Comparison of ENCODE assay signal across 21 cellular contexts in the genomic region with DNA sequence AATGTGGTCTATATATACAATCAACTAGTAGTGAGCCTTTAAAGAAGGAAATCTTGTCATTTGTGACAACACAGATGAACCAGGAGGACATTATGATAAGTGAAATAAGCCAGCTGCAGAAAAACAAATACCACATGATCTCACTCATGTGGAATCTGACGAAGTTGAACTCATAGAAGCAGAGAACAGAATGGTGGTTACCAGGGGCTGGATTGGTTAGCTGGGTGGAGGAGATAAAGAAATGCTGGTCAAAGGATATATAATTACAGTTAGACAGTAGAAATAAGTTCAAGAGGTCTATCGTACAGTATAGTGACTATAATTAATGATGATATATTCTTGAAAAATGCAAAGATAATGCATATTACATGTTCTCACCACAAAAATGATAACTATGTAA.
A peak's percentile ranks its signal among the peaks of the same experiment; 100 is the strongest.
DNase-seq lines count a peak whose midpoint lies in the region; ATAC-seq and TF ChIP-seq lines count a peak whose summit lies in the region.
"Had no signal": no experiment of that assay in that cellular context is flagged by ENCODE, and none has a peak within 500 bp of the region (broad histone marks: within the 10 kb centered on the region; RNA-seq: fewer than 3 reads in every experiment).

No MANE protein-coding gene starts in this region.

- H3K9me3 ChIP-seq in IMR-90 (ENCODE audit: control insufficient read depth, insufficient read depth, low read length), result no peaks in the 10 kb centered on the region
- H3K9me3 ChIP-seq in ovary, result no peaks in the 10 kb centered on the region

- H4K5ac ChIP-seq in IMR-90 (ENCODE audit: low read depth, low read length), result no peak overlapping the region

- TF ChIP-seq CTCF in IMR-90 (conservative IDR thresholded peaks at IDR 0.05; ENCODE audit: low read depth, low read length) (no peak), ovary (IDR thresholded peaks at IDR 0.05) (no peak)

- CTCF ChIA-PET in IMR-90 (lab: Yijun Ruan, JAX), result no interaction called here

- H4K8ac ChIP-seq in IMR-90 (ENCODE audit: low read depth in 2 of 2, low read length in 2 of 2), result no peak overlapping the region; a peak in 1 of 4 replicates

- H3K4me1 ChIP-seq in IMR-90 (ENCODE audit: control insufficient read depth, insufficient read depth, low read length) (peaks cover 8% of the 10 kb centered on the region; the same call in 1 of the 2 replicates), ovary (ENCODE audit: insufficient read depth) (no peaks in the 10 kb centered on the region)
- H3K4me1 ChIP-seq: parathyroid adenoma had no signal

- H3K56ac ChIP-seq in IMR-90 (ENCODE audit: extremely low read depth, insufficient read depth, low read length), result no peak overlapping the region

- no peak overlapping the region for H3K4ac ChIP-seq in IMR-90 (ENCODE audit: low read depth, low read length)

- H2BK15ac ChIP-seq in IMR-90 (ENCODE audit: low read depth, low read length), result no peak overlapping the region

- no peaks in the 10 kb centered on the region for H3K79me1 ChIP-seq in IMR-90 (ENCODE audit: low read depth in 1 of 2, low read length in 2 of 2)

- ATAC-seq in IMR-90 (ENCODE audit: low read depth) (peak; percentile 91), GM21619 (IDR thresholded peaks at IDR 0.05; ENCODE audit: unreplicated experiment) (no peak), HG03135 (IDR thresholded peaks at IDR 0.05; ENCODE audit: unreplicated experiment) (no peak)
- ATAC-seq: naive thymus-derived CD8-positive, alpha-beta T cell; stimulated activated naive CD8-positive, alpha-beta T cell treated with anti-CD3 and anti-CD28 coated beads, Interleukin-15, Interleukin-2, amounts not matched to agents 100 U/mL and 50 U/mL, for 24 hours had no signal

- H3K18ac ChIP-seq in IMR-90 (ENCODE audit: low read depth, low read length), result peak overlapping the region; percentile 52; the same call in 1 of the 2 replicates

- no peak overlapping the region for H2AK9ac ChIP-seq in IMR-90 (replicated peaks; ENCODE audit: low read depth, low read length, poor library complexity)

- no peaks in the 10 kb centered on the region for H4K20me1 ChIP-seq in IMR-90 (ENCODE audit: insufficient read depth, low read length)
- H4K20me1 ChIP-seq: BLaER1 treated with 17β-estradiol and CSF1 and Interleukin-3, amounts not matched to agents 10 nM and 100 nM had no signal

- no peak overlapping the region for H2AK5ac ChIP-seq in IMR-90 (ENCODE audit: low read depth, low read length)

- no peak overlapping the region for H3K14ac ChIP-seq in IMR-90 (replicated peaks; ENCODE audit: low read depth, low read length)

- peak overlapping the region; percentile 49; the same call in 1 of the 2 replicates for H3K4me2 ChIP-seq in IMR-90 (ENCODE audit: low read depth, low read length)
- H3K4me2 ChIP-seq: BLaER1 treated with 17β-estradiol and CSF1 and Interleukin-3, amounts not matched to agents 10 nM and 100 nM had no signal

- no peak overlapping the region for H2AFZ ChIP-seq in IMR-90 (replicated peaks; ENCODE audit: low read length, poor library complexity)
- H2AFZ ChIP-seq: parathyroid adenoma had no signal

- no peak overlapping the region for H2BK20ac ChIP-seq in IMR-90 (ENCODE audit: low read depth, low read length)

- intact Hi-C loops in IMR-90 (cut with micrococcal nuclease), result no loop called here
- intact Hi-C loops in ovary (cut with DNase I), result no loop called here

- WGBS in IMR-90 (ENCODE audit: extremely low coverage in 2 of 2, insufficient read length in 1 of 2), 2 experiments, result no CpG with 5 or more reads among the region's 2 CpGs
- WGBS in ovary, 3 donors, result 36 to 65% (median 45%) methylated on average over 2 of the region's 2 CpGs

- H3K23ac ChIP-seq in IMR-90 (ENCODE audit: low read depth, low read length), result no peak overlapping the region

- no peak overlapping the region for H3K27ac ChIP-seq in IMR-90 (ENCODE audit: insufficient read depth, low read length)
- no peak overlapping the region for H3K27ac ChIP-seq in ovary
- H3K27ac ChIP-seq: 22Rv1; BLaER1 treated with 17β-estradiol and CSF1 and Interleukin-3, amounts not matched to agents 10 nM and 100 nM; parathyroid adenoma had no signal

- no peak for TF ChIP-seq EP300 in ovary (IDR thresholded peaks at IDR 0.05)

- no peak overlapping the region for H2BK120ac ChIP-seq in IMR-90 (ENCODE audit: low read depth, low read length)

- H3K36me3 ChIP-seq in IMR-90 (ENCODE audit: control insufficient read depth, insufficient read depth, low read length) (no peaks in the 10 kb centered on the region), ovary (no peaks in the 10 kb centered on the region)
- H3K36me3 ChIP-seq: BLaER1 treated with 17β-estradiol and CSF1 and Interleukin-3, amounts not matched to agents 10 nM and 100 nM had no signal

- dilution Hi-C loops in IMR-90 (cut with HindIII; ENCODE audit: low sequenced_read_pairs, unreplicated experiment), result no loop called here

- TF ChIP-seq RAD21 in IMR-90 (IDR thresholded peaks at IDR 0.05; ENCODE audit: low read length), result no peak

- H3K9ac ChIP-seq in IMR-90 (ENCODE audit: low read depth, low read length), result no peak overlapping the region
- H3K9ac ChIP-seq: BLaER1 treated with 17β-estradiol and CSF1 and Interleukin-3, amounts not matched to agents 10 nM and 100 nM; parathyroid adenoma had no signal

- in situ Hi-C loops in IMR-90 (cut with MboI; ENCODE audit: low sequenced_read_pairs), result no loop called here

- POLR2A ChIA-PET in IMR-90 (lab: Charles Lee; ENCODE audit: unreplicated experiment), result no interaction called here

- H2BK5ac ChIP-seq in IMR-90 (ENCODE audit: low read depth, low read length, poor library complexity, severe bottlenecking), result peak overlapping the region; percentile 39

- TF ChIP-seq POLR2A in IMR-90 (IDR thresholded peaks at IDR 0.05; ENCODE audit: low read depth, low read length) (no peak), ovary (IDR thresholded peaks at IDR 0.05) (no peak)

- DNase-seq in A172 (ENCODE audit: low spot score) (peak; percentile 16), IMR-90 (peak; percentile 66), astrocyte of the hippocampus (ENCODE audit: low read depth, low spot score) (peak; percentile 69), hepatic stellate cell (ENCODE audit: low spot score) (peak; percentile 8), activated gamma-delta T cell (lab: John Stamatoyannopoulos, UW) (no peak), ovary (no peak)
- DNase-seq: activated CD4-positive, alpha-beta T cell treated with anti-CD3 and anti-CD28 coated beads for 48 hours; activated CD8-positive, alpha-beta memory T cell treated with anti-CD3 and anti-CD28 coated beads, Interleukin-2, amount 50 U/mL, for 4 hours; activated effector memory CD4-positive, alpha-beta T cell treated with anti-CD3 and anti-CD28 coated beads, Interleukin-2, amount 50 U/mL, for 16 hours; anterior cingulate cortex; Karpas-422; mammary epithelial cell; naive thymus-derived CD8-positive, alpha-beta T cell; NCI-H1105; NCI-H524 treated with DMSO at 0.1 percent for 48 hours; stimulated activated naive CD8-positive, alpha-beta T cell treated with anti-CD3 and anti-CD28 coated beads, Interleukin-15, Interleukin-2, amounts not matched to agents 100 U/mL and 50 U/mL, for 24 hours had no signal

- H4K91ac ChIP-seq in IMR-90 (ENCODE audit: insufficient read depth, low read depth, low read length), result no peak overlapping the region

- no TSS peak for BruUV-seq in IMR-90 (replicated peaks; lab: Mats Ljungman, UMichigan)

- no peak overlapping the region for H3K4me3 ChIP-seq in IMR-90 (ENCODE audit: insufficient read depth, low read depth, low read length)
- H3K4me3 ChIP-seq in ovary, result no peak overlapping the region
- H3K4me3 ChIP-seq: BLaER1 treated with 17β-estradiol and CSF1 and Interleukin-3, amounts not matched to agents 10 nM and 100 nM had no signal

- H3K9me1 ChIP-seq in IMR-90 (ENCODE audit: insufficient read depth, low read length), result peaks cover 6% of the 10 kb centered on the region; the same call in 1 of the 2 replicates

- H3K27me3 ChIP-seq in IMR-90 (ENCODE audit: control insufficient read depth, insufficient read depth, low read length), result no peaks in the 10 kb centered on the region
- H3K27me3 ChIP-seq in ovary, result no peaks in the 10 kb centered on the region
- H3K27me3 ChIP-seq: BLaER1 treated with 17β-estradiol and CSF1 and Interleukin-3, amounts not matched to agents 10 nM and 100 nM had no signal

TF ChIP-seq in IMR-90, 13 proteins besides CTCF, POLR2A, EP300 and RAD21:
- TF ChIP-seq BHLHE40 (IDR thresholded peaks at IDR 0.05; ENCODE audit: low read depth, low read length), result no peak
- TF ChIP-seq FOS (IDR thresholded peaks at IDR 0.05; ENCODE audit: low read depth, low read length), result no peak

Comparison
In these comparisons a context has a peak if more than half of its experiments do, and no peak if none do; other contexts are left out.
1. DNase-seq: peak in A172 (single experiment), IMR-90 (single experiment), astrocyte of the hippocampus (single experiment) and hepatic stellate cell (single experiment); none in activated gamma-delta T cell (single experiment) and ovary (0 of 5).